ENCODE assay signal across 1 cellular context in the genomic region with DNA sequence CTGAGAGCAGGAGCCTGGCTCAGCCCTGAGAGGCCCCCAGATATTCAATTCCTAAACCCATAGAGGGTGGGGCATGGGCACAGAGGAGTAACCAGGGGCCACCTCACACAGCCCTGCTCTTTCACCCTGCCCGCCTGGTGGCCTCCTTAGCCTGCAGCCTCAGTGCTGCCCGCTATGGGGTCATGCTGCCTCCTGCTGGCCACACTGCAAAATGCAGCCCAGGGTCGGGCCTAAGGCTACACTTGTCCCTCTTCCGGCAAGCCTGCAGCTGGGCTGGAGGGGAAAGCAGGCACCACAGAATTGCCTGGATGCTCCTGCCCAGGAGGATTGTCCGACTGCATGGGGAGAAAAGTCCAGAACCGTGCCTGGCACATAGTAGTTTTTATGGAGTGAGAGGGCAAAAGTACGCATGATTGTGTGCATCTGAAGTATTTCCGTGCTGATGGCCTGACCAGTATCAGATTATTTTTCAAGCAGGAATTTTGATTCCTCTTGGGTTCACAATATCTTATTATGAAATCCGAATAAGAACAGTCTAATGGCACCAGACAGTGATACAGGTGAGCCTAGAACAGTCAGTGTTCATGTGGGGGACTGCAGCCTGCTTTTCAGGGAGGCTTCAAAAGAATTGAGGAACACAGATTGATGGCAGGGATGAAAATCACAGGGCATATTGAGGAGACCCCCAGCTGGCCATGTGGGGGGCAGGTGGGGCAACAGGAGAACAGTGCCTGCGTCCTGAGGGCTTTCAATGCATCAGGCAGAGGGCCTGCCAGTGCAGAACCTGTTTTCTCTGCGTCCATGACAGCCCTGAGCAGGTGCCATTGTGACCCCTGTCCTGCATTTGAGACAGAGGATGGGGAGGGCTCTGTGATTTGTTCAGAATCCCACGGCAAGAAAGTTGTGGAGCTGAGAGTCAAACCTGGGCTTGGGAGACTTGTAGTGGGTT.
TF ChIP-seq lines count a peak whose summit lies in the region.

No MANE protein-coding gene starts in this region.

TF ChIP-seq in K562, 482 proteins besides CTCF, POLR2A, EP300 and RAD21 (continued from another document):
- no peak for TF ChIP-seq ELF2 (CRISPR knock-in tag; IDR thresholded peaks at IDR 0.05)
- TF ChIP-seq ARID1B (IDR thresholded peaks at IDR 0.05), result no peak
- TF ChIP-seq ZNF764 (CRISPR knock-in tag; IDR thresholded peaks at IDR 0.05; ENCODE audit: low read depth), result peak; percentile 95
- TF ChIP-seq CC2D1A (IDR thresholded peaks at IDR 0.05), result no peak
- no peak for TF ChIP-seq PHB2 (IDR thresholded peaks at IDR 0.05; ENCODE audit: low read depth)
